28 cellular contexts compared by ENCODE assay signal in genomic region chr18:30967701-30968100, GRCh38.
"Had no signal": no experiment of that assay in that cellular context is flagged by ENCODE, and none has a peak within 500 bp of the region (broad histone marks: within the 10 kb centered on the region; RNA-seq: fewer than 3 reads in every experiment).

No MANE protein-coding gene starts in this region.

- ATAC-seq: activated CD8-positive, alpha-beta memory T cell treated with anti-CD3 and anti-CD28 coated beads, Interleukin-2, amount 10 ng/mL, durations not matched to agents 7 days and 5 days; activated naive CD4-positive, alpha-beta T cell treated with anti-CD3 and anti-CD28 coated beads, Interleukin-2, amount 50 U/mL, for 72 hours; activated naive CD8-positive, alpha-beta T cell treated with anti-CD3 and anti-CD28 coated beads, Interleukin-2, amount 50 U/mL, for 24 hours; activated T-cell treated with anti-CD3 and anti-CD28 coated beads, Interleukin-2, amount 50 U/mL, for 4 hours; Panc1 had no signal

- H3K4me3 ChIP-seq: ascending aorta, SJCRH30 had no signal

- H3K27me3 ChIP-seq: ascending aorta, brain microvascular endothelial cell, SJCRH30 had no signal

- H3K27ac ChIP-seq: ascending aorta, brain microvascular endothelial cell, KMS-11, SJCRH30 had no signal

- DNase-seq: activated B cell treated with CpG ODN at 0.5 μM for 24 hours; activated CD4-positive, alpha-beta T cell treated with anti-CD3 and anti-CD28 coated beads for 1 hour; activated CD4-positive, alpha-beta T cell treated with anti-CD3 and anti-CD28 coated beads, Interleukin-2, amount 10 ng/mL, durations not matched to agents 24 days and 14 days; activated CD4-positive, alpha-beta T cell treated with anti-CD3 and anti-CD28 coated beads, Interleukin-2, amount 50 U/mL, for 48 hours; activated CD8-positive, alpha-beta memory T cell treated with anti-CD3 and anti-CD28 coated beads, Interleukin-2, amount 10 ng/mL, durations not matched to agents 7 days and 5 days; activated effector memory CD4-positive, alpha-beta T cell treated with anti-CD3 and anti-CD28 coated beads, Interleukin-2, amount 50 U/mL, for 16 hours; activated naive CD4-positive, alpha-beta T cell treated with Interleukin-2 at 50 U/mL for 16 hours; activated naive CD8-positive, alpha-beta T cell treated with anti-CD3 and anti-CD28 coated beads, Interleukin-2, amount 50 U/mL, for 24 hours; activated T-cell treated with anti-CD3 and anti-CD28 coated beads, Interleukin-2, amount 50 U/mL, for 4 hours; amniotic stem cell; brain microvascular endothelial cell; cerebellar nuclear complex; NCI-H1092; NCI-H1694; NCI-H2029; NCI-H446 treated with DMSO at 0.1 percent for 48 hours; NCI-H526; NCI-H774; NK-92 treated with Interleukin-12 subunit alpha and Interleukin-12 subunit beta, amount 100 ng/mL, for 24 hours; OCI-M1; Right ventricle myocardium superior; RPMI8226; SJCRH30; SK-N-SH had no signal

- H3K4me1 ChIP-seq: ascending aorta, SJCRH30 had no signal

- H3K9me3 ChIP-seq: ascending aorta, SJCRH30, SK-N-SH had no signal

- H3K36me3 ChIP-seq: ascending aorta, brain microvascular endothelial cell, SJCRH30 had no signal
